Comparison of ENCODE assay signal across 1 cellular context in the genomic region with DNA sequence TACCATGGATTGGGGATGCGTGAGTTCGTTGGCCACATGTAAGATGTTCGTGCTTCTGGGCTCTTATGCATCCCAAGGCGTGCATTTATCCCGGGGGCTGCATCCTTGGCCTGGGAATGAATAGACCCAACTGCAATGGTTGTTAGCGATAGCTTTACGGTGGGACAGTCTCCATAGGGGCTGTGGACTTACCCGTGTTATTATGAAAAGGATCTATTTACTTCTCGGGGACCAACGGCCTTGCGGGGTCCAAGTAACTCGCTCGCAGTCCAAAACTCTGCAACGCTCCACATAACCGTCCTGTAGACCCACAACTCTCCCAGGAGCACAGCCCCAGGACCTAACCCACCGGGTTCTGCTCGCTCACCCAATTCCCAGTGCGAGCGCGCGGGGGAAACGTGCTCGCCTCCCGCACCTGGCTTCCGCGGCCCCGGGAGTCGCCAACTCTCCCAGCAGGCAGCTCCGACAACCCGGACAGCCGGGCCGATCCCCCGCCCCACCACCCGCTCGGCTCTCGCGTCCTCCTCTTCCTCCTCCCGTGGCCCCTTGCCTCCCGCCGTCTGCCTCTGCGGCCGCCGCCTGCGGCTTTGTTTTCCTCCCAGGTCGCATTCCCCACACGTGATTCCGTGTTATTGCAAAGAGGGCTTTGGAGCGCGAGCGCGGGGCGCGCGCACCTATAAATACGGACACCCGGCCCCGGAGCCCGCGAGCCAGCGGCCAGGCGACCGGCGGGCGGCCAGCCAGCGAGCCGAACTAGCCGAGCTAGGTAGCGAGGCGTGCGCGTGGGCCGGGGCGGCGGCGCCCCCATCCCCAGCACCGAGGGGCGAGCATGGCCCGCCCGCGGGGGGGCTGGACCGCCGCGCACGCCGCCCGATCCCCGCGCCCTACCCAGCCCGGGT.
TF ChIP-seq lines count a peak whose summit lies in the region.

A gene with protein sequence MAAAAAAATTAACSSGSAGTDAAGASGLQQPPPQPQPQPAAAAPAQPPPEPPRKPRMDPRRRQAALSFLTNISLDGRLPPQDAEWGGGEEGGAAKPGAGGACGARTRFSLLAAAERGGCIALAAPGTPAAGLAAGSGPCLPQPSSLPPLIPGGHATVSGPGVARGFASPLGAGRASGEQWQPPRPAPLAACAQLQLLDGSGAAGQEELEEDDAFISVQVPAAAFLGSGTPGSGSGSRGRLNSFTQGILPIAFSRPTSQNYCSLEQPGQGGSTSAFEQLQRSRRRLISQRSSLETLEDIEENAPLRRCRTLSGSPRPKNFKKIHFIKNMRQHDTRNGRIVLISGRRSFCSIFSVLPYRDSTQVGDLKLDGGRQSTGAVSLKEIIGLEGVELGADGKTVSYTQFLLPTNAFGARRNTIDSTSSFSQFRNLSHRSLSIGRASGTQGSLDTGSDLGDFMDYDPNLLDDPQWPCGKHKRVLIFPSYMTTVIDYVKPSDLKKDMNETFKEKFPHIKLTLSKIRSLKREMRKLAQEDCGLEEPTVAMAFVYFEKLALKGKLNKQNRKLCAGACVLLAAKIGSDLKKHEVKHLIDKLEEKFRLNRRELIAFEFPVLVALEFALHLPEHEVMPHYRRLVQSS (plus strand): TSS at position 706 of the 899 bp plus-strand sequence. CDS start 278 bp downstream, outside the sequence.

TF ChIP-seq in HepG2, 621 proteins besides CTCF, POLR2A, EP300 and RAD21 (continued from another document and continues in another):
- no peak; the same call in 1 of the 2 replicates for TF ChIP-seq THAP11 (CRISPR knock-in tag; IDR thresholded peaks at IDR 0.05)
- no peak for TF ChIP-seq ZNF326 (CRISPR knock-in tag; IDR thresholded peaks at IDR 0.05; ENCODE audit: borderline replicate concordance)
- no peak for TF ChIP-seq ARNT (IDR thresholded peaks at IDR 0.05)
- TF ChIP-seq SSRP1 (CRISPR knock-in tag; IDR thresholded peaks at IDR 0.05): no peak
- TF ChIP-seq, protein P1, sequence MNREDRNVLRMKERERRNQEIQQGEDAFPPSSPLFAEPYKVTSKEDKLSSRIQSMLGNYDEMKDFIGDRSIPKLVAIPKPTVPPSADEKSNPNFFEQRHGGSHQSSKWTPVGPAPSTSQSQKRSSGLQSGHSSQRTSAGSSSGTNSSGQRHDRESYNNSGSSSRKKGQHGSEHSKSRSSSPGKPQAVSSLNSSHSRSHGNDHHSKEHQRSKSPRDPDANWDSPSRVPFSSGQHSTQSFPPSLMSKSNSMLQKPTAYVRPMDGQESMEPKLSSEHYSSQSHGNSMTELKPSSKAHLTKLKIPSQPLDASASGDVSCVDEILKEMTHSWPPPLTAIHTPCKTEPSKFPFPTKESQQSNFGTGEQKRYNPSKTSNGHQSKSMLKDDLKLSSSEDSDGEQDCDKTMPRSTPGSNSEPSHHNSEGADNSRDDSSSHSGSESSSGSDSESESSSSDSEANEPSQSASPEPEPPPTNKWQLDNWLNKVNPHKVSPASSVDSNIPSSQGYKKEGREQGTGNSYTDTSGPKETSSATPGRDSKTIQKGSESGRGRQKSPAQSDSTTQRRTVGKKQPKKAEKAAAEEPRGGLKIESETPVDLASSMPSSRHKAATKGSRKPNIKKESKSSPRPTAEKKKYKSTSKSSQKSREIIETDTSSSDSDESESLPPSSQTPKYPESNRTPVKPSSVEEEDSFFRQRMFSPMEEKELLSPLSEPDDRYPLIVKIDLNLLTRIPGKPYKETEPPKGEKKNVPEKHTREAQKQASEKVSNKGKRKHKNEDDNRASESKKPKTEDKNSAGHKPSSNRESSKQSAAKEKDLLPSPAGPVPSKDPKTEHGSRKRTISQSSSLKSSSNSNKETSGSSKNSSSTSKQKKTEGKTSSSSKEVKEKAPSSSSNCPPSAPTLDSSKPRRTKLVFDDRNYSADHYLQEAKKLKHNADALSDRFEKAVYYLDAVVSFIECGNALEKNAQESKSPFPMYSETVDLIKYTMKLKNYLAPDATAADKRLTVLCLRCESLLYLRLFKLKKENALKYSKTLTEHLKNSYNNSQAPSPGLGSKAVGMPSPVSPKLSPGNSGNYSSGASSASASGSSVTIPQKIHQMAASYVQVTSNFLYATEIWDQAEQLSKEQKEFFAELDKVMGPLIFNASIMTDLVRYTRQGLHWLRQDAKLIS (CRISPR knock-in tag; IDR thresholded peaks at IDR 0.05): no peak; the same call in 1 of the 2 replicates
- TF ChIP-seq, protein P2, sequence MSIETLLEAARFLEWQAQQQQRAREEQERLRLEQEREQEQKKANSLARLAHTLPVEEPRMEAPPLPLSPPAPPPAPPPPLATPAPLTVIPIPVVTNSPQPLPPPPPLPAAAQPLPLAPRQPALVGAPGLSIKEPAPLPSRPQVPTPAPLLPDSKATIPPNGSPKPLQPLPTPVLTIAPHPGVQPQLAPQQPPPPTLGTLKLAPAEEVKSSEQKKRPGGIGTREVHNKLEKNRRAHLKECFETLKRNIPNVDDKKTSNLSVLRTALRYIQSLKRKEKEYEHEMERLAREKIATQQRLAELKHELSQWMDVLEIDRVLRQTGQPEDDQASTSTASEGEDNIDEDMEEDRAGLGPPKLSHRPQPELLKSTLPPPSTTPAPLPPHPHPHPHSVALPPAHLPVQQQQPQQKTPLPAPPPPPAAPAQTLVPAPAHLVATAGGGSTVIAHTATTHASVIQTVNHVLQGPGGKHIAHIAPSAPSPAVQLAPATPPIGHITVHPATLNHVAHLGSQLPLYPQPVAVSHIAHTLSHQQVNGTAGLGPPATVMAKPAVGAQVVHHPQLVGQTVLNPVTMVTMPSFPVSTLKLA (IDR thresholded peaks at IDR 0.05): peak; percentile 64
- no peak for TF ChIP-seq SP1 (IDR thresholded peaks at IDR 0.05)
- TF ChIP-seq SP1 (CRISPR knock-in tag; IDR thresholded peaks at IDR 0.05): no peak
- no peak for TF ChIP-seq POLR2AphosphoS2 (IDR thresholded peaks at IDR 0.05; ENCODE audit: low read depth, low read length)
- TF ChIP-seq, protein P3, sequence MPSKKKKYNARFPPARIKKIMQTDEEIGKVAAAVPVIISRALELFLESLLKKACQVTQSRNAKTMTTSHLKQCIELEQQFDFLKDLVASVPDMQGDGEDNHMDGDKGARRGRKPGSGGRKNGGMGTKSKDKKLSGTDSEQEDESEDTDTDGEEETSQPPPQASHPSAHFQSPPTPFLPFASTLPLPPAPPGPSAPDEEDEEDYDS (CRISPR knock-in tag; IDR thresholded peaks at IDR 0.05): peak; percentile 74; the same call in 1 of the 2 replicates
- TF ChIP-seq, protein P4, sequence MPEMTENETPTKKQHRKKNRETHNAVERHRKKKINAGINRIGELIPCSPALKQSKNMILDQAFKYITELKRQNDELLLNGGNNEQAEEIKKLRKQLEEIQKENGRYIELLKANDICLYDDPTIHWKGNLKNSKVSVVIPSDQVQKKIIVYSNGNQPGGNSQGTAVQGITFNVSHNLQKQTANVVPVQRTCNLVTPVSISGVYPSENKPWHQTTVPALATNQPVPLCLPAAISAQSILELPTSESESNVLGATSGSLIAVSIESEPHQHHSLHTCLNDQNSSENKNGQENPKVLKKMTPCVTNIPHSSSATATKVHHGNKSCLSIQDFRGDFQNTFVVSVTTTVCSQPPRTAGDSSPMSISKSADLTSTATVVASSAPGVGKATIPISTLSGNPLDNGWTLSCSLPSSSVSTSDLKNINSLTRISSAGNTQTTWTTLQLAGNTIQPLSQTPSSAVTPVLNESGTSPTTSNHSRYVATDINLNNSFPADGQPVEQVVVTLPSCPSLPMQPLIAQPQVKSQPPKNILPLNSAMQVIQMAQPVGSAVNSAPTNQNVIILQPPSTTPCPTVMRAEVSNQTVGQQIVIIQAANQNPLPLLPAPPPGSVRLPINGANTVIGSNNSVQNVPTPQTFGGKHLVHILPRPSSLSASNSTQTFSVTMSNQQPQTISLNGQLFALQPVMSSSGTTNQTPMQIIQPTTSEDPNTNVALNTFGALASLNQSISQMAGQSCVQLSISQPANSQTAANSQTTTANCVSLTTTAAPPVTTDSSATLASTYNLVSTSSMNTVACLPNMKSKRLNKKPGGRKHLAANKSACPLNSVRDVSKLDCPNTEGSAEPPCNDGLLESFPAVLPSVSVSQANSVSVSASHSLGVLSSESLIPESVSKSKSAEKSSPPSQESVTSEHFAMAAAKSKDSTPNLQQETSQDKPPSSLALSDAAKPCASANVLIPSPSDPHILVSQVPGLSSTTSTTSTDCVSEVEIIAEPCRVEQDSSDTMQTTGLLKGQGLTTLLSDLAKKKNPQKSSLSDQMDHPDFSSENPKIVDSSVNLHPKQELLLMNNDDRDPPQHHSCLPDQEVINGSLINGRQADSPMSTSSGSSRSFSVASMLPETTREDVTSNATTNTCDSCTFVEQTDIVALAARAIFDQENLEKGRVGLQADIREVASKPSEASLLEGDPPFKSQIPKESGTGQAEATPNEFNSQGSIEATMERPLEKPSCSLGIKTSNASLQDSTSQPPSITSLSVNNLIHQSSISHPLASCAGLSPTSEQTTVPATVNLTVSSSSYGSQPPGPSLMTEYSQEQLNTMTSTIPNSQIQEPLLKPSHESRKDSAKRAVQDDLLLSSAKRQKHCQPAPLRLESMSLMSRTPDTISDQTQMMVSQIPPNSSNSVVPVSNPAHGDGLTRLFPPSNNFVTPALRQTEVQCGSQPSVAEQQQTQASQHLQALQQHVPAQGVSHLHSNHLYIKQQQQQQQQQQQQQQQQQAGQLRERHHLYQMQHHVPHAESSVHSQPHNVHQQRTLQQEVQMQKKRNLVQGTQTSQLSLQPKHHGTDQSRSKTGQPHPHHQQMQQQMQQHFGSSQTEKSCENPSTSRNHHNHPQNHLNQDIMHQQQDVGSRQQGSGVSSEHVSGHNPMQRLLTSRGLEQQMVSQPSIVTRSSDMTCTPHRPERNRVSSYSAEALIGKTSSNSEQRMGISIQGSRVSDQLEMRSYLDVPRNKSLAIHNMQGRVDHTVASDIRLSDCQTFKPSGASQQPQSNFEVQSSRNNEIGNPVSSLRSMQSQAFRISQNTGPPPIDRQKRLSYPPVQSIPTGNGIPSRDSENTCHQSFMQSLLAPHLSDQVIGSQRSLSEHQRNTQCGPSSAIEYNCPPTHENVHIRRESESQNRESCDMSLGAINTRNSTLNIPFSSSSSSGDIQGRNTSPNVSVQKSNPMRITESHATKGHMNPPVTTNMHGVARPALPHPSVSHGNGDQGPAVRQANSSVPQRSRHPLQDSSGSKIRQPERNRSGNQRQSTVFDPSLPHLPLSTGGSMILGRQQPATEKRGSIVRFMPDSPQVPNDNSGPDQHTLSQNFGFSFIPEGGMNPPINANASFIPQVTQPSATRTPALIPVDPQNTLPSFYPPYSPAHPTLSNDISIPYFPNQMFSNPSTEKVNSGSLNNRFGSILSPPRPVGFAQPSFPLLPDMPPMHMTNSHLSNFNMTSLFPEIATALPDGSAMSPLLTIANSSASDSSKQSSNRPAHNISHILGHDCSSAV (CRISPR knock-in tag; IDR thresholded peaks at IDR 0.05; ENCODE audit: borderline replicate concordance): 0 out of 2 replicates have a peak, but pooled peaks have one; percentile 53
- no peak for TF ChIP-seq ZBTB1 (CRISPR knock-in tag; IDR thresholded peaks at IDR 0.05; ENCODE audit: borderline replicate concordance)
- TF ChIP-seq, protein P5, sequence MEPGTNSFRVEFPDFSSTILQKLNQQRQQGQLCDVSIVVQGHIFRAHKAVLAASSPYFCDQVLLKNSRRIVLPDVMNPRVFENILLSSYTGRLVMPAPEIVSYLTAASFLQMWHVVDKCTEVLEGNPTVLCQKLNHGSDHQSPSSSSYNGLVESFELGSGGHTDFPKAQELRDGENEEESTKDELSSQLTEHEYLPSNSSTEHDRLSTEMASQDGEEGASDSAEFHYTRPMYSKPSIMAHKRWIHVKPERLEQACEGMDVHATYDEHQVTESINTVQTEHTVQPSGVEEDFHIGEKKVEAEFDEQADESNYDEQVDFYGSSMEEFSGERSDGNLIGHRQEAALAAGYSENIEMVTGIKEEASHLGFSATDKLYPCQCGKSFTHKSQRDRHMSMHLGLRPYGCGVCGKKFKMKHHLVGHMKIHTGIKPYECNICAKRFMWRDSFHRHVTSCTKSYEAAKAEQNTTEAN (CRISPR knock-in tag; conservative IDR thresholded peaks at IDR 0.05): peak; percentile 82
- no peak for TF ChIP-seq MIER2 (CRISPR knock-in tag; IDR thresholded peaks at IDR 0.05)
- TF ChIP-seq, protein P6, sequence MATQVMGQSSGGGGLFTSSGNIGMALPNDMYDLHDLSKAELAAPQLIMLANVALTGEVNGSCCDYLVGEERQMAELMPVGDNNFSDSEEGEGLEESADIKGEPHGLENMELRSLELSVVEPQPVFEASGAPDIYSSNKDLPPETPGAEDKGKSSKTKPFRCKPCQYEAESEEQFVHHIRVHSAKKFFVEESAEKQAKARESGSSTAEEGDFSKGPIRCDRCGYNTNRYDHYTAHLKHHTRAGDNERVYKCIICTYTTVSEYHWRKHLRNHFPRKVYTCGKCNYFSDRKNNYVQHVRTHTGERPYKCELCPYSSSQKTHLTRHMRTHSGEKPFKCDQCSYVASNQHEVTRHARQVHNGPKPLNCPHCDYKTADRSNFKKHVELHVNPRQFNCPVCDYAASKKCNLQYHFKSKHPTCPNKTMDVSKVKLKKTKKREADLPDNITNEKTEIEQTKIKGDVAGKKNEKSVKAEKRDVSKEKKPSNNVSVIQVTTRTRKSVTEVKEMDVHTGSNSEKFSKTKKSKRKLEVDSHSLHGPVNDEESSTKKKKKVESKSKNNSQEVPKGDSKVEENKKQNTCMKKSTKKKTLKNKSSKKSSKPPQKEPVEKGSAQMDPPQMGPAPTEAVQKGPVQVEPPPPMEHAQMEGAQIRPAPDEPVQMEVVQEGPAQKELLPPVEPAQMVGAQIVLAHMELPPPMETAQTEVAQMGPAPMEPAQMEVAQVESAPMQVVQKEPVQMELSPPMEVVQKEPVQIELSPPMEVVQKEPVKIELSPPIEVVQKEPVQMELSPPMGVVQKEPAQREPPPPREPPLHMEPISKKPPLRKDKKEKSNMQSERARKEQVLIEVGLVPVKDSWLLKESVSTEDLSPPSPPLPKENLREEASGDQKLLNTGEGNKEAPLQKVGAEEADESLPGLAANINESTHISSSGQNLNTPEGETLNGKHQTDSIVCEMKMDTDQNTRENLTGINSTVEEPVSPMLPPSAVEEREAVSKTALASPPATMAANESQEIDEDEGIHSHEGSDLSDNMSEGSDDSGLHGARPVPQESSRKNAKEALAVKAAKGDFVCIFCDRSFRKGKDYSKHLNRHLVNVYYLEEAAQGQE (IDR thresholded peaks at IDR 0.05; ENCODE audit: borderline replicate concordance in 1 of 2, low read depth in 1 of 2, low read length in 2 of 2): no peak
- no peak; the same call in 1 of the 2 replicates for TF ChIP-seq FOXO1 (CRISPR knock-in tag; IDR thresholded peaks at IDR 0.05)
- TF ChIP-seq RBFOX2 (IDR thresholded peaks at IDR 0.05; ENCODE audit: low read depth, low read length): peak; percentile 87
- 0 out of 2 replicates have a peak, but pooled peaks have one; percentile 57 for TF ChIP-seq GATAD1 (CRISPR knock-in tag; IDR thresholded peaks at IDR 0.05)
- 0 out of 2 replicates have a peak, but pooled peaks have one; percentile 16 for TF ChIP-seq ZNF292 (CRISPR knock-in tag; IDR thresholded peaks at IDR 0.05; ENCODE audit: borderline replicate concordance, low read depth)
- TF ChIP-seq ZNF333 (CRISPR knock-in tag; IDR thresholded peaks at IDR 0.05; ENCODE audit: borderline replicate concordance): peak; percentile 53; the same call in 1 of the 2 replicates
- TF ChIP-seq HDAC6 (IDR thresholded peaks at IDR 0.05; ENCODE audit: low read depth, low read length): no peak
- TF ChIP-seq, protein P7, sequence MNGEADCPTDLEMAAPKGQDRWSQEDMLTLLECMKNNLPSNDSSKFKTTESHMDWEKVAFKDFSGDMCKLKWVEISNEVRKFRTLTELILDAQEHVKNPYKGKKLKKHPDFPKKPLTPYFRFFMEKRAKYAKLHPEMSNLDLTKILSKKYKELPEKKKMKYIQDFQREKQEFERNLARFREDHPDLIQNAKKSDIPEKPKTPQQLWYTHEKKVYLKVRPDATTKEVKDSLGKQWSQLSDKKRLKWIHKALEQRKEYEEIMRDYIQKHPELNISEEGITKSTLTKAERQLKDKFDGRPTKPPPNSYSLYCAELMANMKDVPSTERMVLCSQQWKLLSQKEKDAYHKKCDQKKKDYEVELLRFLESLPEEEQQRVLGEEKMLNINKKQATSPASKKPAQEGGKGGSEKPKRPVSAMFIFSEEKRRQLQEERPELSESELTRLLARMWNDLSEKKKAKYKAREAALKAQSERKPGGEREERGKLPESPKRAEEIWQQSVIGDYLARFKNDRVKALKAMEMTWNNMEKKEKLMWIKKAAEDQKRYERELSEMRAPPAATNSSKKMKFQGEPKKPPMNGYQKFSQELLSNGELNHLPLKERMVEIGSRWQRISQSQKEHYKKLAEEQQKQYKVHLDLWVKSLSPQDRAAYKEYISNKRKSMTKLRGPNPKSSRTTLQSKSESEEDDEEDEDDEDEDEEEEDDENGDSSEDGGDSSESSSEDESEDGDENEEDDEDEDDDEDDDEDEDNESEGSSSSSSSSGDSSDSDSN (CRISPR knock-in tag; IDR thresholded peaks at IDR 0.05): peak; percentile 88
